In genomic region chr7:4445777-4446176, GRCh38 we compare ENCODE assay signal across 17 cellular contexts.
DNase-seq lines count a peak whose midpoint lies in the region; FAIRE-seq and TF ChIP-seq lines count a peak whose summit lies in the region.
"Had no signal": no experiment of that assay in that cellular context is flagged by ENCODE, and none has a peak within 500 bp of the region (broad histone marks: within the 10 kb centered on the region; RNA-seq: fewer than 3 reads in every experiment).

No MANE protein-coding gene starts in this region.

- H3K4me1 ChIP-seq in HEK293 (ENCODE audit: control insufficient read depth, insufficient read depth, low read length) (no peaks in the 10 kb centered on the region), HUES48 (ENCODE audit: control insufficient read depth, insufficient read depth, low read length) (no peaks in the 10 kb centered on the region), esophagus muscularis mucosa (no peaks in the 10 kb centered on the region)
- H3K4me1 ChIP-seq: HAP-1 had no signal

- no peaks in the 10 kb centered on the region for H3K27me3 ChIP-seq in HUES48 (ENCODE audit: control insufficient read depth, insufficient read depth, low read length)
- H3K27me3 ChIP-seq in esophagus muscularis mucosa, result peaks cover 0 to 9% (median 0%) of the 10 kb centered on the region in 4 donors

- peak; percentile 29 for DNase-seq in esophagus muscularis mucosa (ENCODE audit: extremely low spot score)
- no peak for DNase-seq in urothelium cell line (ENCODE audit: low spot score)
- DNase-seq in foreskin fibroblast, result no peak
- no peak for DNase-seq in T-helper 1 cell
- DNase-seq in NOMO-1 (lab: John Stamatoyannopoulos, UW; ENCODE audit: unreplicated experiment in 2 of 2), result no peak
- DNase-seq: C1 segment of cervical spinal cord; Calu3; CD4-positive, alpha-beta memory T cell; COR-L47; DMS53; DMS79 treated with DMSO at 0.1 percent for 48 hours had no signal

- intact Hi-C loops in esophagus muscularis mucosa (cut with DNase I), result no loop called here

- WGBS in esophagus muscularis mucosa, result 83% methylated on average over 2 of the region's 2 CpGs

- TF ChIP-seq POLR2A in esophagus muscularis mucosa (IDR thresholded peaks at IDR 0.05; ENCODE audit: low read depth), result no peak

- FAIRE-seq in urothelium cell line (lab: Jason Lieb, UNC), result peak; percentile 100
- FAIRE-seq: GM19239, H54 had no signal

- no peak for TF ChIP-seq CTCF in HEK293 (tag by site-specific recombination; IDR thresholded peaks at IDR 0.05)
- TF ChIP-seq CTCF in esophagus muscularis mucosa (IDR thresholded peaks at IDR 0.05), result no peak
- no peak for TF ChIP-seq CTCF in foreskin fibroblast (IDR thresholded peaks at IDR 0.05; ENCODE audit: low read depth, low read length)

- CTCF ChIA-PET in HEK293 (lab: Yijun Ruan, JAX), result no interaction called here

- H3K9me3 ChIP-seq in HEK293 (ENCODE audit: control insufficient read depth, insufficient read depth, low read depth, low read length), result no peaks in the 10 kb centered on the region
- peaks cover 76% of the 10 kb centered on the region for H3K9me3 ChIP-seq in HUES48 (ENCODE audit: control insufficient read depth, insufficient read depth, low read length)
- H3K9me3 ChIP-seq in esophagus muscularis mucosa, result no peaks in the 10 kb centered on the region
- H3K9me3 ChIP-seq: HAP-1 had no signal

- no peak overlapping the region for H3K4me3 ChIP-seq in HEK293 (ENCODE audit: low read depth, low read length)
- peak overlapping the region; percentile 45; the same call in 1 of the 2 replicates for H3K4me3 ChIP-seq in HUES48 (ENCODE audit: low read depth, low read length)
- no peak overlapping the region for H3K4me3 ChIP-seq in esophagus muscularis mucosa
- H3K4me3 ChIP-seq in foreskin fibroblast (ENCODE audit: low read depth in 1 of 2, low read length in 2 of 2), result no peak overlapping the region
- H3K4me3 ChIP-seq: GM23338, HAP-1 had no signal

- POLR2A ChIA-PET in HEK293 (lab: Yijun Ruan, JAX), result no interaction called here

- TF ChIP-seq EP300 in esophagus muscularis mucosa (IDR thresholded peaks at IDR 0.05), result no peak

- no peak overlapping the region for H3K27ac ChIP-seq in HEK293 (ENCODE audit: extremely low read depth, low read depth, low read length)
- no peak overlapping the region for H3K27ac ChIP-seq in HUES48 (ENCODE audit: low read depth, low read length)
- H3K27ac ChIP-seq in esophagus muscularis mucosa (replicated peaks in 1 of 4), result no peak overlapping the region

- H3K9ac ChIP-seq in HUES48 (ENCODE audit: low read depth, low read length), result no peak overlapping the region

- H3K36me3 ChIP-seq in HEK293 (ENCODE audit: control insufficient read depth in 2 of 2, insufficient read depth in 1 of 2, low read length in 2 of 2) (no peaks in the 10 kb centered on the region), HUES48 (ENCODE audit: control insufficient read depth, insufficient read depth, low read length) (no peaks in the 10 kb centered on the region), esophagus muscularis mucosa (no peaks in the 10 kb centered on the region)
- H3K36me3 ChIP-seq: HAP-1 had no signal

TF ChIP-seq in HEK293, 187 proteins besides CTCF, POLR2A, EP300 and RAD21:
- TF ChIP-seq ZSCAN4 (tag by site-specific recombination; IDR thresholded peaks at IDR 0.05), result peak; percentile 70
- no peak for TF ChIP-seq ZXDB (tag by site-specific recombination; IDR thresholded peaks at IDR 0.05)
